Comparison of ENCODE assay signal across 8 cellular contexts in the genomic region with DNA sequence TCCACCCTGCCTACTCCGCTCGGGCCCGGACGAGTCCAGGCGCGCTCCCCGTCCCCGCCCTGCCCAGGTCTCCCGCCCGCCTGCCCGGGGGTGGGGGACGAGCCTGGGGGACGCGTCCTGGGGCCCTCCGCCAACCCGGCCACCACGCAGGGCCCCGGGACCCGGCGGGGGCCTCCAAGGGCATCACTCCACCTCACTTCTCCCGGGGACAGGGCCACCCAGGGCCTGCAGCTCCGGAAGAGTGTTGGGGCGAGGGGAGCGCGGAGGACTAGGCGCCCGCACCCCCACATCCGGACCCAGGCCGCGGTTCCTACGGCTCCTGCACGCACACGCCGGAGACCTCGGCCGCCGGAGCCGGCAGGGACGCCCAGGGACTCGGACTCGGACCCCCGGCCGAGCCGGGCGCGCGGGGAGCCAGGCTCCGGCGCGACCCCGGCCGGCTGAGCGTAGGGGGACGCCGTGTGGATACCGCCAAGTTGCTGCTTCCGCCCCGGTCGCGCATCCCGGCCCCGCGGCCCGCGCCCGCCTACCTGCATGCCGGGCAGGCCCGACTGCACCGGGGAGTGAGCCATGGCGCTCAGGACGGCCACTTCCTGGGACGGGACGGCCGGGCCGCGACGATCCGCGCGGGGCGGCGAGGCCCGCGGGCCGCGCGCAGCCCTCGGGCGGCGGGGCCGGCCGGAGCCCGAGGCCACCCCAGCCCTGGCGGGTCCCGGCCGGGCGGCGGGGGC. TPM values are rescaled to one million over a fixed set of nuclear protein-coding genes. Genes with fewer than 3 reads are reported as not detected.
DNase-seq lines count a peak whose midpoint lies in the region; ATAC-seq and TF ChIP-seq lines count a peak whose summit lies in the region.

No MANE protein-coding gene starts in this region.

- H3K4me3 Mint-ChIP-seq in T-helper 2 cell treated with Interferon-gamma antibody and Interleukin-4, amounts not matched to agents 5 μg/mL and 100 μg/mL, for 36 hours: peak overlapping the region; percentile 99
- H3K4me3 Mint-ChIP-seq in stimulated activated naive B cell treated with anti-CD40 and anti-IgM and Interleukin-4, amounts not matched to agents 10 μg/mL and 1 μg/mL and 100 μg/mL, for 72 hours: peak overlapping the region; percentile 87 to 90

- peak; percentile 39 for ATAC-seq in HG03280 (IDR thresholded peaks at IDR 0.05; ENCODE audit: unreplicated experiment)
- ATAC-seq in stimulated activated naive B cell treated with anti-CD40 and anti-IgM and Interleukin-4, amounts not matched to agents 10 μg/mL and 1 μg/mL and 100 μg/mL, for 72 hours (replicated peaks): peak; percentile 51 to 61

- H3K9me3 Mint-ChIP-seq in T-helper 2 cell treated with Interferon-gamma antibody and Interleukin-4, amounts not matched to agents 5 μg/mL and 100 μg/mL, for 36 hours: no peaks in the 10 kb centered on the region
- no peaks in the 10 kb centered on the region for H3K9me3 Mint-ChIP-seq in stimulated activated naive B cell treated with anti-CD40 and anti-IgM and Interleukin-4, amounts not matched to agents 10 μg/mL and 1 μg/mL and 100 μg/mL, for 72 hours

- H3K9me3 ChIP-seq in BE2C: no peaks in the 10 kb centered on the region

- H3K27me3 Mint-ChIP-seq in T-helper 2 cell treated with Interferon-gamma antibody and Interleukin-4, amounts not matched to agents 5 μg/mL and 100 μg/mL, for 36 hours (ENCODE audit: low read depth): no peaks in the 10 kb centered on the region
- no peaks in the 10 kb centered on the region for H3K27me3 Mint-ChIP-seq in stimulated activated naive B cell treated with anti-CD40 and anti-IgM and Interleukin-4, amounts not matched to agents 10 μg/mL and 1 μg/mL and 100 μg/mL, for 72 hours

- peak overlapping the region; percentile 93 for H3K4me3 ChIP-seq in BE2C (ENCODE audit: low read depth, low read length)

- no peaks in the 10 kb centered on the region; the same call in 1 of the 2 replicates for H3K36me3 ChIP-seq in BE2C

- H3K36me3 Mint-ChIP-seq in T-helper 2 cell treated with Interferon-gamma antibody and Interleukin-4, amounts not matched to agents 5 μg/mL and 100 μg/mL, for 36 hours (ENCODE audit: low read depth): peaks cover 30% of the 10 kb centered on the region
- peaks cover 10 to 22% of the 10 kb centered on the region in 2 donors for H3K36me3 Mint-ChIP-seq in stimulated activated naive B cell treated with anti-CD40 and anti-IgM and Interleukin-4, amounts not matched to agents 10 μg/mL and 1 μg/mL and 100 μg/mL, for 72 hours

- H3K27me3 ChIP-seq in BE2C: no peaks in the 10 kb centered on the region

- peak overlapping the region; percentile 18 for H3K27ac Mint-ChIP-seq in T-helper 2 cell treated with Interferon-gamma antibody and Interleukin-4, amounts not matched to agents 5 μg/mL and 100 μg/mL, for 36 hours
- H3K27ac Mint-ChIP-seq in stimulated activated naive B cell treated with anti-CD40 and anti-IgM and Interleukin-4, amounts not matched to agents 10 μg/mL and 1 μg/mL and 100 μg/mL, for 72 hours: peak overlapping the region; percentile 91

- no peak for TF ChIP-seq CTCF in BE2C (IDR thresholded peaks at IDR 0.05; ENCODE audit: low read depth, low read length)

- H3K4me1 Mint-ChIP-seq in T-helper 2 cell treated with Interferon-gamma antibody and Interleukin-4, amounts not matched to agents 5 μg/mL and 100 μg/mL, for 36 hours (ENCODE audit: low read depth): peaks cover 34% of the 10 kb centered on the region
- peaks cover 32 to 47% of the 10 kb centered on the region in 2 donors for H3K4me1 Mint-ChIP-seq in stimulated activated naive B cell treated with anti-CD40 and anti-IgM and Interleukin-4, amounts not matched to agents 10 μg/mL and 1 μg/mL and 100 μg/mL, for 72 hours

- DNase-seq in BE2C (peak; percentile 52), GM19238 (ENCODE audit: insufficient read length, low spot score) (peak; percentile 46), cerebellar cortex (ENCODE audit: low spot score) (peak; percentile 33), left kidney (ENCODE audit: low read depth, low spot score) (peak; percentile 84), NCI-H2196 (lab: John Stamatoyannopoulos, UW; ENCODE audit: unreplicated experiment) (no peak)
- peak; percentile 44 for DNase-seq in T-helper 2 cell treated with Interferon-gamma antibody and Interleukin-4, amounts not matched to agents 5 μg/mL and 100 μg/mL, for 36 hours (ENCODE audit: low spot score)
- DNase-seq in stimulated activated naive B cell treated with anti-CD40 and anti-IgM and Interleukin-4, amounts not matched to agents 10 μg/mL and 1 μg/mL and 100 μg/mL, for 72 hours: no peak

- H3K4me1 ChIP-seq in BE2C: peaks cover 26% of the 10 kb centered on the region

RNA-seq across cellular contexts. Expression of gene STK24, which starts 0.5 kb away (rescaled TPM):
- 60.2 TPM for polyA plus RNA-seq in BE2C (2012; ENCODE audit: insufficient read depth, insufficient read length, low read depth)

Comparison
In these comparisons a context has a peak if more than half of its experiments do, and no peak if none do; other contexts are left out.
1. DNase-seq: peak in BE2C (single experiment), GM19238 (single experiment), T-helper 2 cell treated with Interferon-gamma antibody and Interleukin-4, amounts not matched to agents 5 μg/mL and 100 μg/mL, for 36 hours (single experiment), cerebellar cortex (single experiment) and left kidney (single experiment); none in stimulated activated naive B cell treated with anti-CD40 and anti-IgM and Interleukin-4, amounts not matched to agents 10 μg/mL and 1 μg/mL and 100 μg/mL, for 72 hours (single experiment) and NCI-H2196 (single experiment).